ENCODE assay signal across 26 cellular contexts in genomic region chr4:1031346-1031745, GRCh38. TPM values are rescaled to one million over a fixed set of nuclear protein-coding genes. Genes with fewer than 3 reads are reported as not detected.
"Had no signal": no experiment of that assay in that cellular context is flagged by ENCODE, and none has a peak within 500 bp of the region (broad histone marks: within the 10 kb centered on the region; RNA-seq: fewer than 3 reads in every experiment).

No MANE protein-coding gene starts in this region.

- H3K4me3 ChIP-seq: colonic mucosa, coronary artery, dorsolateral prefrontal cortex, esophagus muscularis mucosa, esophagus squamous epithelium, gastrocnemius medialis, gastroesophageal sphincter, heart left ventricle, heart right ventricle had no signal

- H3K9me3 Mint-ChIP-seq: dendritic cell treated with granulocyte-macrophage colony-stimulating factor and Interleukin-4, amounts not matched to agents 40 ng/mL and 50 ng/mL, for 4 days; effector memory CD8-positive, alpha-beta T cell; endodermal cell had no signal

- H3K27ac Mint-ChIP-seq: dendritic cell treated with granulocyte-macrophage colony-stimulating factor and Interleukin-4, amounts not matched to agents 40 ng/mL and 50 ng/mL, for 4 days; effector memory CD8-positive, alpha-beta T cell; endodermal cell had no signal

- H3K4me1 Mint-ChIP-seq: endodermal cell had no signal

- DNase-seq: colonic mucosa; cortex of kidney; dermis blood vessel endothelial cell; dorsolateral prefrontal cortex; effector CD4-positive, alpha-beta T cell; effector CD8-positive, alpha-beta T cell; effector memory CD4-positive, alpha-beta T cell; effector memory CD8-positive, alpha-beta T cell; endodermal cell; erythroblast; esophagus squamous epithelium; foreskin fibroblast; foreskin keratinocyte; foreskin melanocyte; gastrocnemius medialis; glutamatergic neuron; head of caudate nucleus; heart left ventricle; heart right ventricle had no signal

- H3K27ac ChIP-seq: colonic mucosa, coronary artery, dorsolateral prefrontal cortex, epithelial cell of prostate, esophagus muscularis mucosa, esophagus squamous epithelium, foreskin keratinocyte, gastrocnemius medialis, gastroesophageal sphincter, heart left ventricle, heart right ventricle had no signal

- H3K4me3 Mint-ChIP-seq: dendritic cell treated with granulocyte-macrophage colony-stimulating factor and Interleukin-4, amounts not matched to agents 40 ng/mL and 50 ng/mL, for 4 days; effector memory CD8-positive, alpha-beta T cell; endodermal cell had no signal

- H3K36me3 ChIP-seq: colonic mucosa, esophagus muscularis mucosa, esophagus squamous epithelium, gastrocnemius medialis, gastroesophageal sphincter, heart left ventricle, heart right ventricle had no signal

- H3K4me1 ChIP-seq: foreskin keratinocyte had no signal

- ATAC-seq: effector memory CD8-positive, alpha-beta T cell; esophagus mucosa; foreskin keratinocyte; gastrocnemius medialis; gastroesophageal sphincter; heart left ventricle; heart right ventricle had no signal

- H3K9me3 ChIP-seq: colonic mucosa, esophagus muscularis mucosa, esophagus squamous epithelium, gastrocnemius medialis, gastroesophageal sphincter, heart left ventricle, heart right ventricle had no signal

RNA-seq across cellular contexts. Expression of gene SLC26A1, which starts 38.1 kb away (rescaled TPM):
- total RNA-seq: dermis blood vessel endothelial cell, endothelial cell of umbilical vein, esophagus mucosa, esophagus squamous epithelium, foreskin keratinocyte, gastroesophageal sphincter had no signal
- polyA plus RNA-seq: foreskin keratinocyte had no signal
